ENCODE assay signal across 1 cellular context in the genomic region with DNA sequence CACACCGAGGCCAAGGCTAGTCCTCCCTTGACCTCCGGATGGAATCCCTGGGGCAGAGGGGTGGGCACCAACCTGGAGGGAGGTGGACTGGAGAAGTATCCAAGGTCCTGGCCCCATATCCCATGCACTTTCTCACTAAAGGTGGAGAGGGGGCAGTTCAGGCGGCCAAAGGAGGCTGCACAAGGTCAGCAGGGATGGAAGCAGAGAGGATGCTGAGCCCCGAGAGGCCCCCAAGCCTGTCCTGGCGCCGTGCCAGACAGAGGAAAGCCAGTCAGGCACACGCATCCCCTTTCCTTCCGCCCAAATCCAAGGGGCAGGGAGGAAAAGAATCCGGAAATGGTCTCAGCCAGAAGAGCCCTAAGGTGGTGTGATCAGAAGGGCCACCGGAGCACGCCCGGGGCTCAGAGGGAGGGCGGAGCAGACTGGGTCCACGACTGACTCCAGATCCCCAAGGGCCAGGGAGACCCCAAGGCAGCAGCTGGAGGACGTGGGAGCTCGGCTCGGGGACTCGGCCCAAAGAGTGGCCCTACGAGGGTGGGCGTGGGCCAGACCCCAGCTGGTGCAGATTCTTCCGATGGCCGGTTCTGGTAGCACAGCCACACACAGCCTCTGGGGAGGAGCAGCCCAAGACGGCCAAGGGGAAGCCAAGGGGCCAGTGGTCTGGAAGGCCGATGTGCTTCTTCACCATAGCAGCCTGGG.
TF ChIP-seq lines count a peak whose summit lies in the region.

No MANE protein-coding gene starts in this region.

TF ChIP-seq in GM12878, 131 proteins besides CTCF, POLR2A, EP300 and RAD21 (continued from another document):
- TF ChIP-seq, protein P1, sequence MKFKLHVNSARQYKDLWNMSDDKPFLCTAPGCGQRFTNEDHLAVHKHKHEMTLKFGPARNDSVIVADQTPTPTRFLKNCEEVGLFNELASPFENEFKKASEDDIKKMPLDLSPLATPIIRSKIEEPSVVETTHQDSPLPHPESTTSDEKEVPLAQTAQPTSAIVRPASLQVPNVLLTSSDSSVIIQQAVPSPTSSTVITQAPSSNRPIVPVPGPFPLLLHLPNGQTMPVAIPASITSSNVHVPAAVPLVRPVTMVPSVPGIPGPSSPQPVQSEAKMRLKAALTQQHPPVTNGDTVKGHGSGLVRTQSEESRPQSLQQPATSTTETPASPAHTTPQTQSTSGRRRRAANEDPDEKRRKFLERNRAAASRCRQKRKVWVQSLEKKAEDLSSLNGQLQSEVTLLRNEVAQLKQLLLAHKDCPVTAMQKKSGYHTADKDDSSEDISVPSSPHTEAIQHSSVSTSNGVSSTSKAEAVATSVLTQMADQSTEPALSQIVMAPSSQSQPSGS (IDR thresholded peaks at IDR 0.05; ENCODE audit: low read length), result no peak
- TF ChIP-seq, protein P2, sequence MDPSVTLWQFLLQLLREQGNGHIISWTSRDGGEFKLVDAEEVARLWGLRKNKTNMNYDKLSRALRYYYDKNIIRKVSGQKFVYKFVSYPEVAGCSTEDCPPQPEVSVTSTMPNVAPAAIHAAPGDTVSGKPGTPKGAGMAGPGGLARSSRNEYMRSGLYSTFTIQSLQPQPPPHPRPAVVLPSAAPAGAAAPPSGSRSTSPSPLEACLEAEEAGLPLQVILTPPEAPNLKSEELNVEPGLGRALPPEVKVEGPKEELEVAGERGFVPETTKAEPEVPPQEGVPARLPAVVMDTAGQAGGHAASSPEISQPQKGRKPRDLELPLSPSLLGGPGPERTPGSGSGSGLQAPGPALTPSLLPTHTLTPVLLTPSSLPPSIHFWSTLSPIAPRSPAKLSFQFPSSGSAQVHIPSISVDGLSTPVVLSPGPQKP (IDR thresholded peaks at IDR 0.05; ENCODE audit: low read depth, low read length), result no peak
- no peak for TF ChIP-seq HCFC1 (IDR thresholded peaks at IDR 0.05; ENCODE audit: low read length)
